3 cellular contexts compared by ENCODE assay signal in genomic region chr11:46766656-46767055, GRCh38.
TF ChIP-seq lines count a peak whose summit lies in the region.

No MANE protein-coding gene starts in this region.

TF ChIP-seq in GM23338, 12 proteins besides CTCF, POLR2A, EP300 and RAD21 (continues in another document):
- no peak for TF ChIP-seq NANOG (IDR thresholded peaks at IDR 0.05; ENCODE audit: borderline replicate concordance)
- TF ChIP-seq, protein P1, sequence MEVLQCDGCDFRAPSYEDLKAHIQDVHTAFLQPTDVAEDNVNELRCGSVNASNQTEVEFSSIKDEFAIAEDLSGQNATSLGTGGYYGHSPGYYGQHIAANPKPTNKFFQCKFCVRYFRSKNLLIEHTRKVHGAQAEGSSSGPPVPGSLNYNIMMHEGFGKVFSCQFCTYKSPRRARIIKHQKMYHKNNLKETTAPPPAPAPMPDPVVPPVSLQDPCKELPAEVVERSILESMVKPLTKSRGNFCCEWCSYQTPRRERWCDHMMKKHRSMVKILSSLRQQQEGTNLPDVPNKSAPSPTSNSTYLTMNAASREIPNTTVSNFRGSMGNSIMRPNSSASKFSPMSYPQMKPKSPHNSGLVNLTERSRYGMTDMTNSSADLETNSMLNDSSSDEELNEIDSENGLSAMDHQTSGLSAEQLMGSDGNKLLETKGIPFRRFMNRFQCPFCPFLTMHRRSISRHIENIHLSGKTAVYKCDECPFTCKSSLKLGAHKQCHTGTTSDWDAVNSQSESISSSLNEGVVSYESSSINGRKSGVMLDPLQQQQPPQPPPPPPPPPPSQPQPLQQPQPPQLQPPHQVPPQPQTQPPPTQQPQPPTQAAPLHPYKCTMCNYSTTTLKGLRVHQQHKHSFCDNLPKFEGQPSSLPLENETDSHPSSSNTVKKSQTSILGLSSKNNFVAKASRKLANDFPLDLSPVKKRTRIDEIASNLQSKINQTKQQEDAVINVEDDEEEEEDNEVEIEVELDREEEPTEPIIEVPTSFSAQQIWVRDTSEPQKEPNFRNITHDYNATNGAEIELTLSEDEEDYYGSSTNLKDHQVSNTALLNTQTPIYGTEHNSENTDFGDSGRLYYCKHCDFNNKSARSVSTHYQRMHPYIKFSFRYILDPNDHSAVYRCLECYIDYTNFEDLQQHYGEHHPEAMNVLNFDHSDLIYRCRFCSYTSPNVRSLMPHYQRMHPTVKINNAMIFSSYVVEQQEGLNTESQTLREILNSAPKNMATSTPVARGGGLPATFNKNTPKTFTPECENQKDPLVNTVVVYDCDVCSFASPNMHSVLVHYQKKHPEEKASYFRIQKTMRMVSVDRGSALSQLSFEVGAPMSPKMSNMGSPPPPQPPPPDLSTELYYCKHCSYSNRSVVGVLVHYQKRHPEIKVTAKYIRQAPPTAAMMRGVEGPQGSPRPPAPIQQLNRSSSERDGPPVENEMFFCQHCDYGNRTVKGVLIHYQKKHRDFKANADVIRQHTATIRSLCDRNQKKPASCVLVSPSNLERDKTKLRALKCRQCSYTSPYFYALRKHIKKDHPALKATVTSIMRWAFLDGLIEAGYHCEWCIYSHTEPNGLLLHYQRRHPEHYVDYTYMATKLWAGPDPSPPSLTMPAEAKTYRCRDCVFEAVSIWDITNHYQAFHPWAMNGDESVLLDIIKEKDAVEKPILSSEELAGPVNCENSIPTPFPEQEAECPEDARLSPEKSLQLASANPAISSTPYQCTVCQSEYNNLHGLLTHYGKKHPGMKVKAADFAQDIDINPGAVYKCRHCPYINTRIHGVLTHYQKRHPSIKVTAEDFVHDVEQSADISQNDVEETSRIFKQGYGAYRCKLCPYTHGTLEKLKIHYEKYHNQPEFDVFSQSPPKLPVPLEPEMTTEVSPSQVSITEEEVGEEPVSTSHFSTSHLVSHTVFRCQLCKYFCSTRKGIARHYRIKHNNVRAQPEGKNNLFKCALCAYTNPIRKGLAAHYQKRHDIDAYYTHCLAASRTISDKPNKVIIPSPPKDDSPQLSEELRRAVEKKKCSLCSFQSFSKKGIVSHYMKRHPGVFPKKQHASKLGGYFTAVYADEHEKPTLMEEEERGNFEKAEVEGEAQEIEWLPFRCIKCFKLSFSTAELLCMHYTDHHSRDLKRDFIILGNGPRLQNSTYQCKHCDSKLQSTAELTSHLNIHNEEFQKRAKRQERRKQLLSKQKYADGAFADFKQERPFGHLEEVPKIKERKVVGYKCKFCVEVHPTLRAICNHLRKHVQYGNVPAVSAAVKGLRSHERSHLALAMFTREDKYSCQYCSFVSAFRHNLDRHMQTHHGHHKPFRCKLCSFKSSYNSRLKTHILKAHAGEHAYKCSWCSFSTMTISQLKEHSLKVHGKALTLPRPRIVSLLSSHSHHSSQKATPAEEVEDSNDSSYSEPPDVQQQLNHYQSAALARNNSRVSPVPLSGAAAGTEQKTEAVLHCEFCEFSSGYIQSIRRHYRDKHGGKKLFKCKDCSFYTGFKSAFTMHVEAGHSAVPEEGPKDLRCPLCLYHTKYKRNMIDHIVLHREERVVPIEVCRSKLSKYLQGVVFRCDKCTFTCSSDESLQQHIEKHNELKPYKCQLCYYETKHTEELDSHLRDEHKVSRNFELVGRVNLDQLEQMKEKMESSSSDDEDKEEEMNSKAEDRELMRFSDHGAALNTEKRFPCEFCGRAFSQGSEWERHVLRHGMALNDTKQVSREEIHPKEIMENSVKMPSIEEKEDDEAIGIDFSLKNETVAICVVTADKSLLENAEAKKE (CRISPR knock-in tag; IDR thresholded peaks at IDR 0.05): no peak
- no peak for TF ChIP-seq EZH2phosphoT487 (IDR thresholded peaks at IDR 0.05; ENCODE audit: unreplicated experiment)
- no peak for TF ChIP-seq STAT1 (IDR thresholded peaks at IDR 0.05; ENCODE audit: unreplicated experiment)
- no peak for TF ChIP-seq ETS1 (IDR thresholded peaks at IDR 0.05)

TF ChIP-seq in IMR-90, 13 proteins besides CTCF, POLR2A, EP300 and RAD21:
- TF ChIP-seq NFE2L2 (IDR thresholded peaks at IDR 0.05; ENCODE audit: low read depth, low read length) (no peak), MAFK (IDR thresholded peaks at IDR 0.05; ENCODE audit: low read depth, low read length) (peak; percentile 92)

TF ChIP-seq in H1, 55 proteins besides CTCF, POLR2A, EP300 and RAD21:
- TF ChIP-seq POU5F1 (IDR thresholded peaks at IDR 0.05; ENCODE audit: low read depth, low read length): no peak
- no peak for TF ChIP-seq GABPA (IDR thresholded peaks at IDR 0.05; ENCODE audit: borderline replicate concordance, insufficient read depth, low read length)
- peak; percentile 73; the same call in 1 of the 2 replicates for TF ChIP-seq MAFK (IDR thresholded peaks at IDR 0.05; ENCODE audit: low read depth, low read length)
- TF ChIP-seq CHD2 (IDR thresholded peaks at IDR 0.05; ENCODE audit: low read length): no peak
- no peak for TF ChIP-seq SIRT6 (IDR thresholded peaks at IDR 0.05; ENCODE audit: low read length)
- no peak for TF ChIP-seq CBX5 (IDR thresholded peaks at IDR 0.05; ENCODE audit: low read depth, low read length)
- TF ChIP-seq, protein P2, sequence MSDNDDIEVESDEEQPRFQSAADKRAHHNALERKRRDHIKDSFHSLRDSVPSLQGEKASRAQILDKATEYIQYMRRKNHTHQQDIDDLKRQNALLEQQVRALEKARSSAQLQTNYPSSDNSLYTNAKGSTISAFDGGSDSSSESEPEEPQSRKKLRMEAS (IDR thresholded peaks at IDR 0.05): no peak
- TF ChIP-seq SP4 (IDR thresholded peaks at IDR 0.05; ENCODE audit: low read length): no peak
